In the genomic region with DNA sequence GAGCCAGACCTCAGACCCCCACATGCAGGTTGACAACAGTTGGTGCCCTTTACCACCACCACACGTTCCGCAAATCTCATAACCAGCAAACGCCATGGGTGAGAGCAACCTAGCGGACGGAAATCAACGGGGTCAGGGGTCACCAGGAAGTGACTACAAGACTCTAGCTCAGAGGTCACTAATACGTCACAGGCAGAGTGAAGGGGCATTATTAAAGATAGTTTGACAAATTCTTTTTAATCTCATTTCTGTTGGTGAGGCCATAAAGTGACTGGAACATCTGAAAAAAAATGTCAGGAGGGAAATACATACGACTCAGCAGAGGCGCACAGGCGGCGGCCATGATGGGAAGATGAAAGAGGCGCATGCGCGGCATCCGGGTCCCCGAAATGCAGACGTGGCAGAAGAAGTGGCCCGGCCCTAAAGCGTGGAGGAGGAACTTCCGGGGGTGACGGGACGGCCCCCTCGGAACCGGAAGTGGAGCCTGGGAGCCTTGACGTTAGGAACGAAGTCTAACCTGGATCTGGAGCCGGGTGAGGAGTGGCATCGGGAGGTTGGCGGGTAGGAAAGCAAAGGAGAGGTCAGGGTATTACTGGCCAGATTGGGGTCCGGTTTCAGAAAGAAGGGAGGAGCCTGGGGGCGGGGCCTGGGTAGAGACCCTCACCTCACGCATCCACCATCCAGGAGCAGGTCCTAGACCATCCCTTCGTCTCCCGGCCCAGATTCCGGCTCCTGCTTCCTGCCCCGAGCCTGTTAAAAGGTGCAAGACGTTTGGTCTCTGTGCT, we compare ENCODE assay signal across 8 cellular contexts. TPM values are rescaled to one million over a fixed set of nuclear protein-coding genes. Genes with fewer than 3 reads are reported as not detected.
A peak's percentile ranks its signal among the peaks of the same experiment; 100 is the strongest.
DNase-seq lines count a peak whose midpoint lies in the region; ATAC-seq, FAIRE-seq and TF ChIP-seq lines count a peak whose summit lies in the region.

TSS of gene SEC24C (plus strand) at position 468 of the 785 bp plus-strand sequence. CDS start 2,461 bp downstream, outside the sequence.

- WGBS in psoas muscle, 3 donors = 0% methylated on average over 33 to 37 of the region's 37 CpGs

- DNase-seq in NCI-H187 treated with DMSO at 0.1 percent for 48 hours (lab: John Stamatoyannopoulos, UW) = peak; percentile 70
- DNase-seq in anterior cingulate cortex (lab: John Stamatoyannopoulos, UW) = peak; percentile 42 to 98 (median 92)
- DNase-seq in right atrium auricular region (ENCODE audit: low spot score) = peak; percentile 98
- DNase-seq in psoas muscle = peak; percentile 95 to 98
- peak; percentile 97 for DNase-seq in urothelium cell line (ENCODE audit: low spot score)

- H3K4me3 ChIP-seq in right atrium auricular region (peak within 1 kb of the TSS; percentile 90), psoas muscle (peak within 1 kb of the TSS; percentile 88)

- peak; percentile 88 for ATAC-seq in HG02938 (IDR thresholded peaks at IDR 0.05; ENCODE audit: unreplicated experiment)
- ATAC-seq in psoas muscle = peak; percentile 94 to 97 (median 96)

- H3K4me1 ChIP-seq in right atrium auricular region = peaks cover 0 to 44% of the 10 kb centered on the region in 2 donors
- H3K4me1 ChIP-seq in psoas muscle = peaks cover 32% of the 10 kb centered on the region

- intact Hi-C loops in T-helper 2 cell treated with Interferon-gamma antibody and Interleukin-4, amounts not matched to agents 100 ng/mL and 5 ng/mL, for 36 hours (cut with micrococcal nuclease) = loop anchor here (1.0 kb wide), 7 partner anchors 14 to 492 kb away; partner anchors contain the start of genes MRPS16, NDST2 and ZSWIM8
- intact Hi-C loops in psoas muscle (cut with DNase I) = no loop called here

- H3K36me3 ChIP-seq in right atrium auricular region (peaks cover 27% of the 10 kb centered on the region), psoas muscle (ENCODE audit: insufficient read depth in 1 of 2, low read depth in 1 of 2) (peaks cover 0 to 31% of the 10 kb centered on the region in 2 donors)

- no peak for FAIRE-seq in urothelium cell line (lab: Jason Lieb, UNC)

- H3K27me3 ChIP-seq in right atrium auricular region (no peaks in the 10 kb centered on the region), psoas muscle (ENCODE audit: insufficient read depth in 3 of 3, low read length in 2 of 3) (no peaks in the 10 kb centered on the region)

- no peaks in the 10 kb centered on the region for H3K9me3 ChIP-seq in right atrium auricular region
- H3K9me3 ChIP-seq in psoas muscle = no peaks in the 10 kb centered on the region

- TF ChIP-seq POLR2A in GM15510 (IDR thresholded peaks at IDR 0.05; ENCODE audit: borderline replicate concordance, extremely low read depth, insufficient read length) = peak; percentile 87

- TF ChIP-seq CTCF in right atrium auricular region (IDR thresholded peaks at IDR 0.05) (no peak), psoas muscle (IDR thresholded peaks at IDR 0.05) (no peak)

- H3K27ac ChIP-seq in right atrium auricular region (peak within 1 kb of the TSS; percentile 87 to 90), psoas muscle (peak within 1 kb of the TSS; percentile 92)

RNA-seq across cellular contexts. Expression of gene SEC24C, which starts in this region (rescaled TPM):
- total RNA-seq in T-helper 2 cell treated with Interferon-gamma antibody and Interleukin-4, amounts not matched to agents 100 ng/mL and 5 ng/mL, for 36 hours = 116 and 119 TPM in 2 replicates
- total RNA-seq in right atrium auricular region (10 to 100 TPM; 38.5 to 51.8 TPM), psoas muscle (10 to 100 TPM; 44.8 to 60.2 (median 52.0) TPM)
- polyA plus RNA-seq in psoas muscle = 10 to 100 TPM; 28.8 to 60.5 (median 56.2) TPM

Comparison
In these comparisons a context has a peak if more than half of its experiments do, and no peak if none do; other contexts are left out.
1. Peak in every context shown above with its lines: DNase-seq, ATAC-seq, H3K4me3 ChIP-seq and H3K27ac ChIP-seq.